Comparison of ENCODE assay signal across 15 cellular contexts in genomic region chr2:237940828-237941227, GRCh38. TPM values are rescaled to one million over a fixed set of nuclear protein-coding genes. Genes with fewer than 3 reads are reported as not detected.
DNase-seq lines count a peak whose midpoint lies in the region; ATAC-seq and TF ChIP-seq lines count a peak whose summit lies in the region.
"Had no signal": no experiment of that assay in that cellular context is flagged by ENCODE, and none has a peak within 500 bp of the region (broad histone marks: within the 10 kb centered on the region; RNA-seq: fewer than 3 reads in every experiment).

No MANE protein-coding gene starts in this region.

- H3K36me3 ChIP-seq in CD8-positive, alpha-beta memory T cell (ENCODE audit: insufficient read depth, low read length) = no peaks in the 10 kb centered on the region
- no peaks in the 10 kb centered on the region for H3K36me3 ChIP-seq in KOPT-K1 (ENCODE audit: insufficient read depth, low read length)
- H3K36me3 ChIP-seq in endodermal cell (ENCODE audit: control insufficient read depth, insufficient read depth, low read length) = no peaks in the 10 kb centered on the region
- H3K36me3 ChIP-seq: HAP-1, SJSA1 had no signal

- ATAC-seq in central memory CD8-positive, alpha-beta T cell (replicated peaks; ENCODE audit: extremely low read depth, poor library complexity, severe bottlenecking) = no peak
- ATAC-seq in natural killer cell = no peak

- no peak for DNase-seq in CD8-positive, alpha-beta memory T cell
- no peak for DNase-seq in central memory CD8-positive, alpha-beta T cell (ENCODE audit: low spot score in 2 of 2)
- no peak for DNase-seq in natural killer cell
- DNase-seq in globus pallidus (ENCODE audit: low spot score) = no peak
- DNase-seq in effector CD8-positive, alpha-beta T cell (lab: John Stamatoyannopoulos, UW) = no peak
- DNase-seq in endodermal cell = no peak
- DNase-seq: DMS53; NCI-H1436 treated with DMSO at 0.1 percent for 48 hours; NCI-H2081 treated with DMSO at 0.1 percent for 48 hours; NCI-H2227 treated with DMSO at 0.1 percent for 48 hours; NK-92 treated with Interleukin-12 subunit alpha and Interleukin-12 subunit beta, amount 100 ng/mL, for 24 hours had no signal

- POLR2A ChIA-PET in CD8-positive, alpha-beta memory T cell (lab: Charles Lee) = no interaction called here

- H3K4me3 Mint-ChIP-seq in CD8-positive, alpha-beta memory T cell = peak overlapping the region in 2 of 7 donors; percentile 37 to 79
- no peak overlapping the region for H3K4me3 Mint-ChIP-seq in central memory CD8-positive, alpha-beta T cell
- H3K4me3 Mint-ChIP-seq in natural killer cell (peak overlapping the region; percentile 77), endodermal cell (no peak overlapping the region)

- H3K9me3 ChIP-seq in CD8-positive, alpha-beta memory T cell (ENCODE audit: low read length) = peaks cover 6% of the 10 kb centered on the region
- H3K9me3 ChIP-seq in KOPT-K1 (ENCODE audit: insufficient read depth, low read length, poor library complexity, severe bottlenecking) = peaks cover 28% of the 10 kb centered on the region
- peaks cover 15% of the 10 kb centered on the region for H3K9me3 ChIP-seq in endodermal cell (ENCODE audit: control insufficient read depth, low read length)
- H3K9me3 ChIP-seq: Caco-2 had no signal

- peaks cover 51% of the 10 kb centered on the region for H3K4me1 ChIP-seq in CD8-positive, alpha-beta memory T cell (ENCODE audit: insufficient read depth, low read length)
- H3K4me1 ChIP-seq in endodermal cell (ENCODE audit: control insufficient read depth, insufficient read depth, low read length) = peaks cover 7% of the 10 kb centered on the region
- H3K4me1 ChIP-seq: HAP-1 had no signal

- H3K27ac ChIP-seq in CD8-positive, alpha-beta memory T cell (ENCODE audit: low read depth, low read length) = no peak overlapping the region
- H3K27ac ChIP-seq in KOPT-K1 (ENCODE audit: low read depth, low read length, poor library complexity, severe bottlenecking) (peak overlapping the region; percentile 73), endodermal cell (ENCODE audit: low read depth, low read length) (no peak overlapping the region)
- H3K27ac ChIP-seq: SJSA1 had no signal

- peaks cover 2 to 28% (median 11%) of the 10 kb centered on the region in 3 donors for H3K36me3 Mint-ChIP-seq in CD8-positive, alpha-beta memory T cell
- peaks cover 4% of the 10 kb centered on the region for H3K36me3 Mint-ChIP-seq in central memory CD8-positive, alpha-beta T cell (ENCODE audit: insufficient read depth)
- no peaks in the 10 kb centered on the region for H3K36me3 Mint-ChIP-seq in natural killer cell
- H3K36me3 Mint-ChIP-seq in endodermal cell (ENCODE audit: low read depth) = no peaks in the 10 kb centered on the region

- peak overlapping the region in 6 of 8 donors; percentile 6 to 96 (median 39) for H3K27ac Mint-ChIP-seq in CD8-positive, alpha-beta memory T cell
- peak overlapping the region; percentile 89 for H3K27ac Mint-ChIP-seq in central memory CD8-positive, alpha-beta T cell (ENCODE audit: low read depth)
- H3K27ac Mint-ChIP-seq in natural killer cell = peak overlapping the region; percentile 92 to 93
- no peak overlapping the region for H3K27ac Mint-ChIP-seq in endodermal cell

- CTCF ChIA-PET in CD8-positive, alpha-beta memory T cell (lab: Charles Lee) = no interaction called here

- H3K27me3 Mint-ChIP-seq in CD8-positive, alpha-beta memory T cell = no peaks in the 10 kb centered on the region
- H3K27me3 Mint-ChIP-seq in central memory CD8-positive, alpha-beta T cell = no peaks in the 10 kb centered on the region
- H3K27me3 Mint-ChIP-seq in natural killer cell (ENCODE audit: low read depth in 2 of 2) (no peaks in the 10 kb centered on the region), endodermal cell (ENCODE audit: insufficient read depth) (peaks cover 2% of the 10 kb centered on the region)

- TF ChIP-seq CTCF in natural killer cell (IDR thresholded peaks at IDR 0.05) = no peak
- TF ChIP-seq CTCF in endodermal cell (conservative IDR thresholded peaks at IDR 0.05) = no peak

- peaks cover 0 to 34% (median 17%) of the 10 kb centered on the region in 5 donors for H3K9me3 Mint-ChIP-seq in CD8-positive, alpha-beta memory T cell
- H3K9me3 Mint-ChIP-seq in central memory CD8-positive, alpha-beta T cell = peaks cover 2% of the 10 kb centered on the region
- H3K9me3 Mint-ChIP-seq in natural killer cell (no peaks in the 10 kb centered on the region), endodermal cell (peaks cover 23% of the 10 kb centered on the region)

- no peaks in the 10 kb centered on the region for H3K27me3 ChIP-seq in CD8-positive, alpha-beta memory T cell (ENCODE audit: insufficient read depth, low read length, poor library complexity, severe bottlenecking)
- H3K27me3 ChIP-seq in endodermal cell (ENCODE audit: control insufficient read depth, insufficient read depth, low read length, poor library complexity, severe bottlenecking) = no peaks in the 10 kb centered on the region
- H3K27me3 ChIP-seq: SJSA1 had no signal

- peak overlapping the region; percentile 2 for H3K4me3 ChIP-seq in CD8-positive, alpha-beta memory T cell (ENCODE audit: low read length)
- no peak overlapping the region for H3K4me3 ChIP-seq in endodermal cell (ENCODE audit: low read length)
- H3K4me3 ChIP-seq: HAP-1, SJSA1 had no signal

- no peak overlapping the region for H3K9ac ChIP-seq in endodermal cell (ENCODE audit: extremely low read depth, low read length, poor library complexity, severe bottlenecking)

- intact Hi-C loops in natural killer cell (cut with micrococcal nuclease) = no loop called here

- peaks cover 48 to 65% (median 53%) of the 10 kb centered on the region in 3 donors for H3K4me1 Mint-ChIP-seq in CD8-positive, alpha-beta memory T cell
- H3K4me1 Mint-ChIP-seq in central memory CD8-positive, alpha-beta T cell = peaks cover 52% of the 10 kb centered on the region
- H3K4me1 Mint-ChIP-seq in natural killer cell = peaks cover 71 to 72% of the 10 kb centered on the region in 2 donors
- peaks cover 18% of the 10 kb centered on the region for H3K4me1 Mint-ChIP-seq in endodermal cell

RNA-seq across cellular contexts. Expression of gene UBE2F, which starts 26.0 kb away (rescaled TPM):
- total RNA-seq in CD8-positive, alpha-beta memory T cell = 10 to 100 TPM; 65.8 to 68.8 TPM
- polyA plus RNA-seq in CD8-positive, alpha-beta memory T cell = 70.7 TPM
- total RNA-seq in natural killer cell (100 to 1,000 TPM in 1 of 3 donors, 10 to 100 TPM in 2; 82.4 to 135 (median 96.1) TPM), endodermal cell (10 to 100 TPM; 58.3 to 59.2 TPM)
- polyA plus RNA-seq in endodermal cell (2013, experiment 1 of 2) = 48.0 TPM
- polyA plus RNA-seq in endodermal cell (2013, experiment 2 of 2) = 41.5 TPM
